In genomic region chr2:216857131-216857550, GRCh38 we compare ENCODE assay signal across 10 cellular contexts. TPM values are rescaled to one million over a fixed set of nuclear protein-coding genes. Genes with fewer than 3 reads are reported as not detected.
DNase-seq lines count a peak whose midpoint lies in the region; ATAC-seq and TF ChIP-seq lines count a peak whose summit lies in the region.
"Had no signal": no experiment of that assay in that cellular context is flagged by ENCODE, and none has a peak within 500 bp of the region (broad histone marks: within the 10 kb centered on the region; RNA-seq: fewer than 3 reads in every experiment).

No MANE protein-coding gene starts in this region.

- H3K4me3 Mint-ChIP-seq in CD4-positive, alpha-beta T cell: no peak overlapping the region
- H3K4me3 Mint-ChIP-seq in activated naive CD8-positive, alpha-beta T cell treated with anti-CD3 and anti-CD28 coated beads, Interleukin-2, amount 50 U/mL, for 24 hours: no peak overlapping the region
- H3K4me3 Mint-ChIP-seq in nephron: no peak overlapping the region
- H3K4me3 Mint-ChIP-seq: memory B cell had no signal

- no peaks in the 10 kb centered on the region for H3K9me3 Mint-ChIP-seq in CD4-positive, alpha-beta T cell
- H3K9me3 Mint-ChIP-seq in activated naive CD8-positive, alpha-beta T cell treated with anti-CD3 and anti-CD28 coated beads, Interleukin-2, amount 50 U/mL, for 24 hours: no peaks in the 10 kb centered on the region
- H3K9me3 Mint-ChIP-seq in nephron: no peaks in the 10 kb centered on the region
- H3K9me3 Mint-ChIP-seq: memory B cell had no signal

- H3K27ac Mint-ChIP-seq in CD4-positive, alpha-beta T cell: no peak overlapping the region
- peak overlapping the region; percentile 19 for H3K27ac Mint-ChIP-seq in activated naive CD8-positive, alpha-beta T cell treated with anti-CD3 and anti-CD28 coated beads, Interleukin-2, amount 50 U/mL, for 24 hours
- peak overlapping the region in 2 of 3 experiments; percentile 14 to 76 for H3K27ac Mint-ChIP-seq in nephron
- H3K27ac Mint-ChIP-seq: memory B cell had no signal

- no peaks in the 10 kb centered on the region for H3K9me3 ChIP-seq in CD4-positive, alpha-beta T cell (ENCODE audit: control insufficient read depth, low read length)

- no peak for TF ChIP-seq CTCF in CD4-positive, alpha-beta T cell (IDR thresholded peaks at IDR 0.05)
- TF ChIP-seq CTCF in nephron (IDR thresholded peaks at IDR 0.05; ENCODE audit: unreplicated experiment in 3 of 3) (no peak), GM10248 (IDR thresholded peaks at IDR 0.05; ENCODE audit: control extremely low read depth, extremely low read depth, low read depth, missing control alignments) (no peak)

- H3K4me1 Mint-ChIP-seq in CD4-positive, alpha-beta T cell (ENCODE audit: low read depth): peaks cover 21% of the 10 kb centered on the region
- H3K4me1 Mint-ChIP-seq in activated naive CD8-positive, alpha-beta T cell treated with anti-CD3 and anti-CD28 coated beads, Interleukin-2, amount 50 U/mL, for 24 hours: peaks cover 34% of the 10 kb centered on the region
- H3K4me1 Mint-ChIP-seq in nephron: peaks cover 63% of the 10 kb centered on the region
- H3K4me1 Mint-ChIP-seq: memory B cell had no signal

- intact Hi-C loops in CD4-positive, alpha-beta T cell (cut with DNase I, micrococcal nuclease): no loop called here

- H3K36me3 Mint-ChIP-seq in CD4-positive, alpha-beta T cell (ENCODE audit: low read depth): no peaks in the 10 kb centered on the region
- H3K36me3 Mint-ChIP-seq in activated naive CD8-positive, alpha-beta T cell treated with anti-CD3 and anti-CD28 coated beads, Interleukin-2, amount 50 U/mL, for 24 hours (ENCODE audit: low read depth): no peaks in the 10 kb centered on the region
- H3K36me3 Mint-ChIP-seq in nephron (ENCODE audit: low read depth): no peaks in the 10 kb centered on the region
- H3K36me3 Mint-ChIP-seq: memory B cell had no signal

- POLR2A ChIA-PET in CD4-positive, alpha-beta T cell (lab: Charles Lee): no interaction called here
- POLR2A ChIA-PET in GM10248 (lab: Yijun Ruan, JAX): no interaction called here

- no peak overlapping the region for H3K27ac ChIP-seq in CD4-positive, alpha-beta T cell (ENCODE audit: low read depth, low read length)

- no peaks in the 10 kb centered on the region for H3K27me3 Mint-ChIP-seq in CD4-positive, alpha-beta T cell
- H3K27me3 Mint-ChIP-seq in activated naive CD8-positive, alpha-beta T cell treated with anti-CD3 and anti-CD28 coated beads, Interleukin-2, amount 50 U/mL, for 24 hours: peaks cover 7% of the 10 kb centered on the region
- peaks cover 16% of the 10 kb centered on the region for H3K27me3 Mint-ChIP-seq in nephron (ENCODE audit: low read depth)

- DNase-seq in CD4-positive, alpha-beta T cell: no peak
- DNase-seq in HT1080 (ENCODE audit: low read depth): peak; percentile 89
- DNase-seq in activated naive CD8-positive, alpha-beta T cell treated with anti-CD3 and anti-CD28 coated beads, Interleukin-2, amount 50 U/mL, for 24 hours: peak; percentile 20
- DNase-seq in GM10248 (ENCODE audit: extremely low spot score): no peak
- no peak for DNase-seq in GF-D8 (lab: John Stamatoyannopoulos, UW)
- no peak for DNase-seq in NCI-H446 treated with DMSO at 0.1 percent for 48 hours (lab: John Stamatoyannopoulos, UW)
- DNase-seq: NCI-H2107 had no signal

- H3K27me3 ChIP-seq in CD4-positive, alpha-beta T cell (ENCODE audit: control insufficient read depth, insufficient read depth, low read length): no peaks in the 10 kb centered on the region

- CTCF ChIA-PET in CD4-positive, alpha-beta T cell (lab: Charles Lee): no interaction called here
- CTCF ChIA-PET in GM10248 (lab: Yijun Ruan, JAX): no interaction called here

- ATAC-seq in CD4-positive, alpha-beta T cell (ENCODE audit: poor library complexity): peak; percentile 32
- ATAC-seq in activated naive CD8-positive, alpha-beta T cell treated with anti-CD3 and anti-CD28 coated beads, Interleukin-2, amount 50 U/mL, for 24 hours: peak; percentile 80

RNA-seq across cellular contexts. Expression of gene TNP1, which starts 2.7 kb away (rescaled TPM):
- not detected for total RNA-seq in CD4-positive, alpha-beta T cell
- total RNA-seq in HT1080 (2014; rRNA removed; shearing (Covaris generic)): not detected in 2 replicates
- polyA plus RNA-seq in HT1080 (2015; cell fraction: cytosol; rRNA removed): not detected in 2 replicates
- not detected in 2 replicates for polyA plus RNA-seq in HT1080 (2015; cell fraction: nucleus; rRNA removed)
- total RNA-seq: cardiac septum had no signal

Comparison
In these comparisons a context has a peak if more than half of its experiments do, and no peak if none do; other contexts are left out.
1. DNase-seq: peak in HT1080 (single experiment) and activated naive CD8-positive, alpha-beta T cell treated with anti-CD3 and anti-CD28 coated beads, Interleukin-2, amount 50 U/mL, for 24 hours (single experiment); none in CD4-positive, alpha-beta T cell (0 of 10), GM10248 (single experiment), GF-D8 (single experiment) and NCI-H446 treated with DMSO at 0.1 percent for 48 hours (single experiment).